Comparison of ENCODE assay signal across 26 cellular contexts in the genomic region with DNA sequence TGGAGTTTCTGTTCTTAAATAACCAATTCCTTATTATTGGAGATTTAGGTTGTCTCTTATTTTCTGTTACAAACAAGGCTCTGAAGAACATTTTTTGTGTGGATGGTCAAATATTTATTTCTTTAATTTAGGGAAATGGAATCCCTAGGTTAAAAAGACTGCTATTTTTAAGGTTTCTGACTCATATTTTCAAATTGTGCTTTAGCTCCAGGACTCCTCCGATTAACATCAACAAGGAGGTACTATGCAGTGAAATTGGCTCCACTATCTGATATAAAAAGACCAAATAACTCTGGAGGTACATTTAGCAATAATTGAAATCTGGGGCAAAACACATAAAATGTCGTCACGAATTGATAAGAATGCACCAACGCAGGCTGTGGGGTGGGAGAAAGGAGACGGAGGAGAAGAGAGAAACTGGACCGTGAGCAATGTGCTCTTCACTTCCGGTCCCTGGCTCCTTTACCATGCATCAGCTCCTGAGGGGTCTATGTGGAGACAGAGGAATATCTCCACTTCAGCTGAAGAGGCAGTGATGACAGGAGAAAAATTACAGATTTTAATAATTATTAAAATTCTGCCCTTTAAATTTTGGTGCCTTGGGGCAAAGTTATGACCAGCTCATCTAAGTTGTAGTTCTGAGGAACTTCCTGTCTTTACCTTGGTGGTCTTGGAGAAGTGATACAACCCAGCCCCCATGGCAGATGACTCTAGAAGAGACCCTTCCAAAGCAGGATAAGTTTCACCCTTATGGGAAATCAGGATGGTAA.
"Had no signal": no experiment of that assay in that cellular context is flagged by ENCODE, and none has a peak within 500 bp of the region (broad histone marks: within the 10 kb centered on the region; RNA-seq: fewer than 3 reads in every experiment).

No MANE protein-coding gene starts in this region.

- H3K4me1 ChIP-seq: lower lobe of right lung, parathyroid adenoma, right atrium auricular region, right lobe of liver had no signal

- H3K27me3 Mint-ChIP-seq: naive B cell; stimulated activated memory B cell treated with anti-CD40 and anti-IgM and Interleukin-4, amounts not matched to agents 10 μg/mL and 1 μg/mL and 100 μg/mL, for 72 hours; stimulated activated naive CD8-positive, alpha-beta T cell treated with anti-CD3 and anti-CD28 coated beads, Interleukin-15, Interleukin-2, amounts not matched to agents 100 ng/mL and 50 ng/mL, for 24 hours; type B pancreatic cell had no signal

- H3K9me3 ChIP-seq: left lung, lower lobe of right lung, right atrium auricular region, right lobe of liver, tibial nerve, uterus had no signal

- H3K9me3 Mint-ChIP-seq: immature natural killer cell; naive B cell; nephron; neural crest cell; stimulated activated memory B cell treated with anti-CD40 and anti-IgM and Interleukin-4, amounts not matched to agents 10 μg/mL and 1 μg/mL and 100 μg/mL, for 72 hours; stimulated activated naive CD8-positive, alpha-beta T cell treated with anti-CD3 and anti-CD28 coated beads, Interleukin-15, Interleukin-2, amounts not matched to agents 100 ng/mL and 50 ng/mL, for 24 hours; type B pancreatic cell had no signal

- H3K36me3 Mint-ChIP-seq: naive B cell; stimulated activated memory B cell treated with anti-CD40 and anti-IgM and Interleukin-4, amounts not matched to agents 10 μg/mL and 1 μg/mL and 100 μg/mL, for 72 hours; type B pancreatic cell had no signal

- H3K4me3 Mint-ChIP-seq: immature natural killer cell; naive B cell; nephron; neural crest cell; stimulated activated memory B cell treated with anti-CD40 and anti-IgM and Interleukin-4, amounts not matched to agents 10 μg/mL and 1 μg/mL and 100 μg/mL, for 72 hours; stimulated activated naive CD8-positive, alpha-beta T cell treated with anti-CD3 and anti-CD28 coated beads, Interleukin-15, Interleukin-2, amounts not matched to agents 100 ng/mL and 50 ng/mL, for 24 hours; type B pancreatic cell had no signal

- H3K36me3 ChIP-seq: left lung, lower lobe of right lung, right atrium auricular region, right lobe of liver, tibial nerve, uterus had no signal

- DNase-seq: hypothalamus; immature natural killer cell; kidney; left colon; left lung; lower lobe of right lung; mammary epithelial cell; mesenchymal stem cell; naive B cell; nucleus accumbens; right lobe of liver; stimulated activated CD4-positive, alpha-beta T cell treated with anti-CD3 and anti-CD28 coated beads, Interleukin-1b, Interleukin-23, amount 100 ng/mL, for 48 hours; stimulated activated CD4-positive, alpha-beta T cell treated with anti-CD3 and anti-CD28 coated beads, Interleukin-2, amount 100 ng/mL, for 48 hours; stimulated activated CD4-positive, alpha-beta T cell treated with anti-CD3 and anti-CD28 coated beads, Interleukin-4, amount 100 ng/mL, for 4 hours; stimulated activated CD8-positive, alpha-beta memory T cell treated with anti-CD3 and anti-CD28 coated beads, Interleukin-4, amount 100 ng/mL, for 48 hours; uterus had no signal

- H3K27ac ChIP-seq: left lung, lower lobe of right lung, parathyroid adenoma, right atrium auricular region, right lobe of liver, tibial nerve, uterus had no signal

- FAIRE-seq: islet of Langerhans, kidney had no signal

- H3K27ac Mint-ChIP-seq: immature natural killer cell; stimulated activated memory B cell treated with anti-CD40 and anti-IgM and Interleukin-4, amounts not matched to agents 10 μg/mL and 1 μg/mL and 100 μg/mL, for 72 hours; type B pancreatic cell had no signal

- ATAC-seq: left colon; left lung; lower lobe of right lung; right lobe of liver; stimulated activated memory B cell treated with anti-CD40 and anti-IgM and Interleukin-4, amounts not matched to agents 10 μg/mL and 1 μg/mL and 100 μg/mL, for 72 hours had no signal

- H3K4me3 ChIP-seq: left lung, lower lobe of right lung, right atrium auricular region, right lobe of liver, smooth muscle cell, tibial nerve, uterus had no signal

- H3K27me3 ChIP-seq: left lung, right atrium auricular region, right lobe of liver, tibial nerve, uterus had no signal
